14 cellular contexts compared by ENCODE assay signal in the genomic region with DNA sequence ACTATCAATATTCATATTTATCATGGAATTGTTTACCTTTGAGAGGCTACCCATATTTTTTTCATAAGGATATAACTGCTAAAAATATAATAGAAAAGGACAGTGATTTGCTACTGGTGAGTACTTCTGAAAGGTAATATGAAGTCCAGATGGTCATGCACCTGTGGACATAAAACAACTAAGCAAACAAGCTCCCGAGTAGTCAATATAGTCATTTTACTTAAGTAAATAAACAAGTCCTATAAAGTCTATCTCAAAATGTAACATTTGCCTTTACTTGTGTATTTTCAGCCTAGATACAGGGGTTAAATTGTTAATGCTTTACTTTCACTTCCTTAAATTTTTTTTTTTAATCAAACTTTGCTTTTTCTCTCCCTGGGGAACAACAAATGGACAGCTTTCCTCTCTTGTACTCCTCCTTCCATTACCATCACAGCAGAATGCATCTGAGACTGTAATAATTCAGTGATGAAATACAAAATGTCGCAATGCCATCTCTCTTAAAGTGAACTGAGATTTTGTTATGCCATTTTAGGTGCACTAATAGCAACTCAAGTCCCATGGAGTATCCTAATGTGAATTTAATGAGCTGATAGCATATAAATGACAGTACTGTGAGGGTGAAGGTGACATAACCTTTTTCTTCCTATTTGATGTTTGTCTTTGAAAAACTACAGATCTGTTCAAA.
DNase-seq lines count a peak whose midpoint lies in the region; ATAC-seq and TF ChIP-seq lines count a peak whose summit lies in the region.
"Had no signal": no experiment of that assay in that cellular context is flagged by ENCODE, and none has a peak within 500 bp of the region (broad histone marks: within the 10 kb centered on the region; RNA-seq: fewer than 3 reads in every experiment).

No MANE protein-coding gene starts in this region.

- DNase-seq in NOMO-1 (lab: John Stamatoyannopoulos, UW; ENCODE audit: unreplicated experiment in 2 of 2) (peak; percentile 1 to 35), NOMO-1 treated with dmso at 0.1 percent for 144 hours (lab: John Stamatoyannopoulos, UW; ENCODE audit: unreplicated experiment) (no peak), NCI-H345 (lab: John Stamatoyannopoulos, UW) (peak; percentile 40), choroid plexus epithelial cell (ENCODE audit: low read depth) (peak; percentile 63), stromal cell of bone marrow (ENCODE audit: low read depth) (peak; percentile 33)
- DNase-seq: activated CD8-positive, alpha-beta memory T cell treated with anti-CD3 and anti-CD28 coated beads, Interleukin-2, amount 50 U/mL, for 48 hours; head of caudate nucleus; NCI-H446; small intestine; upper lobe of left lung had no signal

- no peak for TF ChIP-seq CTCF in choroid plexus epithelial cell (conservative IDR thresholded peaks at IDR 0.05; ENCODE audit: low read depth, low read length)

- H3K4me3 ChIP-seq in choroid plexus epithelial cell (ENCODE audit: low read depth, low read length) = no peak overlapping the region
- H3K4me3 ChIP-seq: neural progenitor cell, upper lobe of left lung had no signal

- ATAC-seq in HG03196 (IDR thresholded peaks at IDR 0.05; ENCODE audit: unreplicated experiment) (no peak), GM19467 (IDR thresholded peaks at IDR 0.05; ENCODE audit: unreplicated experiment) (no peak), GM21381 (IDR thresholded peaks at IDR 0.05; ENCODE audit: unreplicated experiment) (no peak)
